ENCODE assay signal across 8 cellular contexts in the genomic region with DNA sequence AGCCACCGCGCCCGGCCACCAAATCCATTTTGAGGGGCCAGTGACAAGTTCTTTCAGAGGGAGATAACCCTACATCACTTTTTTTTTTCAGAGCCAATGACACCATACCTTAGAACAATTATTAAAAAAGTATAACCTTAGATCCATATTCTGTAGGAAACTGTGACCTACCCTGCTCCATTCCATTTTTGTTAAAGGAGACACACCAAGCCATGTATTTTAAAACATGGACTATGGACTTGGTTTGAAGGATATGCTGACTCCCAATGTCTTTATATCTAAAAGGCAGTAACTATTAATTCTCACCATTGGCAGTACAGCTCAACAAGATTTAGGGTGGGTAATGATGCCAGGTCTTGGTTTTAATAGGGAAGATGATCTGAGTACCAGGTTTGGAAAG. TPM values are rescaled to one million over a fixed set of nuclear protein-coding genes. Genes with fewer than 3 reads are reported as not detected.
DNase-seq lines count a peak whose midpoint lies in the region; ATAC-seq and TF ChIP-seq lines count a peak whose summit lies in the region.

No MANE protein-coding gene starts in this region.

- H3K4me3 ChIP-seq in H7 (ENCODE audit: insufficient read depth, low read depth, low read length) (peak overlapping the region; percentile 63), left ventricle myocardium inferior (peak overlapping the region; percentile 88), skeletal muscle satellite cell (ENCODE audit: low read length) (peak overlapping the region; percentile 85)

- CTCF ChIA-PET in WTC11 (lab: Charles Lee) = interaction anchor here (2.9 kb wide), 1 partner anchor 38 kb away, joined by 8 read pairs; no protein-coding TSS in a partner anchor

- peaks cover 27% of the 10 kb centered on the region for H3K4me1 Mint-ChIP-seq in WTC11

- H3K9me3 ChIP-seq in left ventricle myocardium inferior (replicated peaks) = no peaks in the 10 kb centered on the region
- no peaks in the 10 kb centered on the region for H3K9me3 ChIP-seq in skeletal muscle satellite cell (replicated peaks; ENCODE audit: low read length)

- POLR2A ChIA-PET in WTC11 (lab: Charles Lee) = interaction anchor here (0.5 to 0.7 kb wide), 2 partner anchors 18 to 52 kb away, joined by 3 to 5 read pairs; no protein-coding TSS in a partner anchor

- H3K27ac Mint-ChIP-seq in WTC11 = no peak overlapping the region

- peak overlapping the region; percentile 85 for H3K4me2 ChIP-seq in skeletal muscle satellite cell (ENCODE audit: low read length)

- no peak for TF ChIP-seq CTCF in WTC11 (IDR thresholded peaks at IDR 0.05)
- no peak for TF ChIP-seq CTCF in left ventricle myocardium inferior (IDR thresholded peaks at IDR 0.05; ENCODE audit: borderline replicate concordance)

- ATAC-seq in WTC11 (no peak), left colon (no peak)

- H3K4me1 ChIP-seq in left ventricle myocardium inferior (peaks cover 51% of the 10 kb centered on the region), skeletal muscle satellite cell (ENCODE audit: control insufficient read depth, insufficient read depth, low read length) (peaks cover 29% of the 10 kb centered on the region)

- DNase-seq in H7 = no peak
- DNase-seq in WTC11 (ENCODE audit: low spot score) = no peak
- DNase-seq in left ventricle myocardium inferior = no peak
- DNase-seq in left colon = no peak
- no peak for DNase-seq in effector CD4-positive, alpha-beta T cell
- DNase-seq in 8988T = no peak
- DNase-seq in hippocampal formation (lab: John Stamatoyannopoulos, UW) = no peak

- H3K36me3 ChIP-seq in H7 (replicated peaks; ENCODE audit: control insufficient read depth, insufficient read depth, low read length) = peaks cover 5% of the 10 kb centered on the region
- H3K36me3 ChIP-seq in left ventricle myocardium inferior = peaks cover 20% of the 10 kb centered on the region
- peaks cover 26% of the 10 kb centered on the region for H3K36me3 ChIP-seq in skeletal muscle satellite cell (ENCODE audit: insufficient read depth, low read length)

- H3K27me3 ChIP-seq in H7 (ENCODE audit: control insufficient read depth, insufficient read depth, low read length) (no peaks in the 10 kb centered on the region), left ventricle myocardium inferior (ENCODE audit: low read depth) (no peaks in the 10 kb centered on the region), skeletal muscle satellite cell (ENCODE audit: control insufficient read depth, insufficient read depth, low read length) (no peaks in the 10 kb centered on the region)

- H3K27ac ChIP-seq in left ventricle myocardium inferior (replicated peaks) = no peak overlapping the region

- peak overlapping the region; percentile 90 for H3K4me3 Mint-ChIP-seq in WTC11

- H3K36me3 Mint-ChIP-seq in WTC11 = peaks cover 22% of the 10 kb centered on the region

- intact Hi-C loops in left ventricle myocardium inferior (cut with micrococcal nuclease) (loop anchor here (5.0 kb wide), 1 partner anchor 41 kb away; no protein-coding TSS in a partner anchor), left colon (cut with DNase I, micrococcal nuclease) (no loop called here)

- peak overlapping the region; percentile 96 for H3K9ac ChIP-seq in skeletal muscle satellite cell (ENCODE audit: low read depth, low read length)

- H3K27me3 Mint-ChIP-seq in WTC11 (ENCODE audit: low read depth) = no peaks in the 10 kb centered on the region; the same call in 1 of the 2 replicates

- no peaks in the 10 kb centered on the region for H3K9me3 Mint-ChIP-seq in WTC11

TF ChIP-seq in WTC11, 78 proteins besides CTCF, POLR2A, EP300 and RAD21:
- TF ChIP-seq ZNF671 (CRISPR knock-in tag; IDR thresholded peaks at IDR 0.05) = no peak
- TF ChIP-seq ZNF416 (CRISPR knock-in tag; IDR thresholded peaks at IDR 0.05) = no peak
- TF ChIP-seq, protein P1, sequence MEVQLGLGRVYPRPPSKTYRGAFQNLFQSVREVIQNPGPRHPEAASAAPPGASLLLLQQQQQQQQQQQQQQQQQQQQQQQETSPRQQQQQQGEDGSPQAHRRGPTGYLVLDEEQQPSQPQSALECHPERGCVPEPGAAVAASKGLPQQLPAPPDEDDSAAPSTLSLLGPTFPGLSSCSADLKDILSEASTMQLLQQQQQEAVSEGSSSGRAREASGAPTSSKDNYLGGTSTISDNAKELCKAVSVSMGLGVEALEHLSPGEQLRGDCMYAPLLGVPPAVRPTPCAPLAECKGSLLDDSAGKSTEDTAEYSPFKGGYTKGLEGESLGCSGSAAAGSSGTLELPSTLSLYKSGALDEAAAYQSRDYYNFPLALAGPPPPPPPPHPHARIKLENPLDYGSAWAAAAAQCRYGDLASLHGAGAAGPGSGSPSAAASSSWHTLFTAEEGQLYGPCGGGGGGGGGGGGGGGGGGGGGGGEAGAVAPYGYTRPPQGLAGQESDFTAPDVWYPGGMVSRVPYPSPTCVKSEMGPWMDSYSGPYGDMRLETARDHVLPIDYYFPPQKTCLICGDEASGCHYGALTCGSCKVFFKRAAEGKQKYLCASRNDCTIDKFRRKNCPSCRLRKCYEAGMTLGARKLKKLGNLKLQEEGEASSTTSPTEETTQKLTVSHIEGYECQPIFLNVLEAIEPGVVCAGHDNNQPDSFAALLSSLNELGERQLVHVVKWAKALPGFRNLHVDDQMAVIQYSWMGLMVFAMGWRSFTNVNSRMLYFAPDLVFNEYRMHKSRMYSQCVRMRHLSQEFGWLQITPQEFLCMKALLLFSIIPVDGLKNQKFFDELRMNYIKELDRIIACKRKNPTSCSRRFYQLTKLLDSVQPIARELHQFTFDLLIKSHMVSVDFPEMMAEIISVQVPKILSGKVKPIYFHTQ (CRISPR knock-in tag; IDR thresholded peaks at IDR 0.05) = no peak
- no peak for TF ChIP-seq FOXJ3 (CRISPR knock-in tag; IDR thresholded peaks at IDR 0.05; ENCODE audit: borderline replicate concordance)
- no peak for TF ChIP-seq CREB1 (CRISPR knock-in tag; IDR thresholded peaks at IDR 0.05)
- TF ChIP-seq, protein P2, sequence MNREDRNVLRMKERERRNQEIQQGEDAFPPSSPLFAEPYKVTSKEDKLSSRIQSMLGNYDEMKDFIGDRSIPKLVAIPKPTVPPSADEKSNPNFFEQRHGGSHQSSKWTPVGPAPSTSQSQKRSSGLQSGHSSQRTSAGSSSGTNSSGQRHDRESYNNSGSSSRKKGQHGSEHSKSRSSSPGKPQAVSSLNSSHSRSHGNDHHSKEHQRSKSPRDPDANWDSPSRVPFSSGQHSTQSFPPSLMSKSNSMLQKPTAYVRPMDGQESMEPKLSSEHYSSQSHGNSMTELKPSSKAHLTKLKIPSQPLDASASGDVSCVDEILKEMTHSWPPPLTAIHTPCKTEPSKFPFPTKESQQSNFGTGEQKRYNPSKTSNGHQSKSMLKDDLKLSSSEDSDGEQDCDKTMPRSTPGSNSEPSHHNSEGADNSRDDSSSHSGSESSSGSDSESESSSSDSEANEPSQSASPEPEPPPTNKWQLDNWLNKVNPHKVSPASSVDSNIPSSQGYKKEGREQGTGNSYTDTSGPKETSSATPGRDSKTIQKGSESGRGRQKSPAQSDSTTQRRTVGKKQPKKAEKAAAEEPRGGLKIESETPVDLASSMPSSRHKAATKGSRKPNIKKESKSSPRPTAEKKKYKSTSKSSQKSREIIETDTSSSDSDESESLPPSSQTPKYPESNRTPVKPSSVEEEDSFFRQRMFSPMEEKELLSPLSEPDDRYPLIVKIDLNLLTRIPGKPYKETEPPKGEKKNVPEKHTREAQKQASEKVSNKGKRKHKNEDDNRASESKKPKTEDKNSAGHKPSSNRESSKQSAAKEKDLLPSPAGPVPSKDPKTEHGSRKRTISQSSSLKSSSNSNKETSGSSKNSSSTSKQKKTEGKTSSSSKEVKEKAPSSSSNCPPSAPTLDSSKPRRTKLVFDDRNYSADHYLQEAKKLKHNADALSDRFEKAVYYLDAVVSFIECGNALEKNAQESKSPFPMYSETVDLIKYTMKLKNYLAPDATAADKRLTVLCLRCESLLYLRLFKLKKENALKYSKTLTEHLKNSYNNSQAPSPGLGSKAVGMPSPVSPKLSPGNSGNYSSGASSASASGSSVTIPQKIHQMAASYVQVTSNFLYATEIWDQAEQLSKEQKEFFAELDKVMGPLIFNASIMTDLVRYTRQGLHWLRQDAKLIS (CRISPR knock-in tag; IDR thresholded peaks at IDR 0.05; ENCODE audit: borderline replicate concordance) = no peak
- no peak for TF ChIP-seq NR2C2 (CRISPR knock-in tag; IDR thresholded peaks at IDR 0.05)

RNA-seq across cellular contexts. Expression of a gene that starts 1.1 kb away (rescaled TPM):
- 29.1 and 40.4 TPM in 2 replicates for total RNA-seq in H7 (2014; rRNA removed; shearing (Covaris generic))
- 49.8 to 50.8 TPM (median 49.9 TPM) in 3 replicates for total RNA-seq in WTC11 (2021)
- total RNA-seq in left ventricle myocardium inferior = 37.6 TPM
- total RNA-seq in skeletal muscle satellite cell (2012; rRNA removed) = 21.4 and 22.3 TPM in 2 replicates
- 10 to 100 TPM; 40.9 to 43.3 TPM for total RNA-seq in left colon

RNA-seq across cellular contexts. Expression of a gene that starts 13.6 kb away (rescaled TPM):
- 73.0 and 106 TPM in 2 replicates for total RNA-seq in H7 (2014; rRNA removed; shearing (Covaris generic))
- total RNA-seq in WTC11 (2021) (65.4 to 67.6 TPM (median 65.9 TPM) in 3 replicates), left ventricle myocardium inferior (33.5 TPM), left colon (10 to 100 TPM; 40.8 to 50.1 TPM)
- 26.6 and 46.1 TPM in 2 replicates for total RNA-seq in skeletal muscle satellite cell (2012; rRNA removed)

RNA-seq across cellular contexts. Expression of a gene that starts 21.2 kb away (rescaled TPM):
- total RNA-seq in H7 (2014; rRNA removed; shearing (Covaris generic)) = 14.6 and 16.1 TPM in 2 replicates
- 16.1 to 18.3 TPM (median 16.4 TPM) in 3 replicates for total RNA-seq in WTC11 (2021)
- total RNA-seq in left ventricle myocardium inferior = 5.9 TPM
- total RNA-seq in skeletal muscle satellite cell (2012; rRNA removed) = 13.7 and 17.3 TPM in 2 replicates
- 1 to 10 TPM; 8.1 to 8.7 TPM for total RNA-seq in left colon

RNA-seq across cellular contexts. Expression of a gene that starts 23.8 kb away (rescaled TPM):
- 58.0 and 63.6 TPM in 2 replicates for total RNA-seq in H7 (2014; rRNA removed; shearing (Covaris generic))
- total RNA-seq in WTC11 (2021) = 37.7 to 42.0 TPM (median 39.2 TPM) in 3 replicates
- total RNA-seq in left ventricle myocardium inferior = 15.8 TPM
- total RNA-seq in skeletal muscle satellite cell (2012; rRNA removed) = 20.3 and 22.7 TPM in 2 replicates
- total RNA-seq in left colon = 10 to 100 TPM; 20.5 to 42.2 TPM

RNA-seq across cellular contexts. Expression of a gene that starts 27.8 kb away (rescaled TPM):
- 16.1 and 20.1 TPM in 2 replicates for total RNA-seq in H7 (2014; rRNA removed; shearing (Covaris generic))
- total RNA-seq in WTC11 (2021) = 53.0 to 58.5 TPM (median 55.8 TPM) in 3 replicates
- total RNA-seq in left ventricle myocardium inferior = 33.3 TPM
- 18.8 and 21.8 TPM in 2 replicates for total RNA-seq in skeletal muscle satellite cell (2012; rRNA removed)
- total RNA-seq in left colon = 10 to 100 TPM; 43.0 to 47.9 TPM
